20 cellular contexts compared by ENCODE assay signal in genomic region chr5:28403846-28404245, GRCh38.
DNase-seq lines count a peak whose midpoint lies in the region; ATAC-seq, FAIRE-seq and TF ChIP-seq lines count a peak whose summit lies in the region.
"Had no signal": no experiment of that assay in that cellular context is flagged by ENCODE, and none has a peak within 500 bp of the region (broad histone marks: within the 10 kb centered on the region; RNA-seq: fewer than 3 reads in every experiment).

No MANE protein-coding gene starts in this region.

- no peak for FAIRE-seq in astrocyte (lab: Jason Lieb, UNC)
- FAIRE-seq: colon had no signal

- 92% methylated on average over 5 of the region's 5 CpGs for WGBS in mammary epithelial cell (ENCODE audit: low coverage, missing lambda C conversion rate)
- 40 to 44% methylated on average over 5 of the region's 5 CpGs for WGBS in GM23248 (ENCODE audit: low coverage in 1 of 2, low lambda C conversion rate in 2 of 2, missing lambda C conversion rate in 2 of 2), 2 experiments

- H3K27ac ChIP-seq in mammary epithelial cell (ENCODE audit: insufficient read depth, low read depth, low read length): no peak overlapping the region
- H3K27ac ChIP-seq in astrocyte (ENCODE audit: low read depth, low read length): peak overlapping the region; percentile 55
- no peak overlapping the region for H3K27ac ChIP-seq in GM23248
- H3K27ac ChIP-seq: thyroid gland, VCaP had no signal

- H3K36me3 Mint-ChIP-seq in MCF 10A (ENCODE audit: insufficient read depth, unreplicated experiment) (no peaks in the 10 kb centered on the region), astrocyte (ENCODE audit: low read depth, unreplicated experiment) (no peaks in the 10 kb centered on the region), T-cell (no peaks in the 10 kb centered on the region)
- H3K36me3 Mint-ChIP-seq in activated CD8-positive, alpha-beta T cell treated with anti-CD3 and anti-CD28 coated beads, Interleukin-2, amount 10 ng/mL, durations not matched to agents 7 days and 5 days (ENCODE audit: low read depth): no peaks in the 10 kb centered on the region
- H3K36me3 Mint-ChIP-seq: activated naive CD4-positive, alpha-beta T cell treated with anti-CD3 and anti-CD28 coated beads, Interleukin-2, amount 10 ng/mL, durations not matched to agents 7 days and 5 days; CD14-positive monocyte; stimulated activated naive B cell treated with anti-CD40 and anti-IgM and Interleukin-4, amounts not matched to agents 10 μg/mL and 1 μg/mL and 100 μg/mL, for 72 hours had no signal

- H4K20me1 ChIP-seq in mammary epithelial cell (ENCODE audit: insufficient read depth, low read length): no peaks in the 10 kb centered on the region
- no peaks in the 10 kb centered on the region for H4K20me1 ChIP-seq in astrocyte (ENCODE audit: insufficient read depth, low read length)
- H4K20me1 ChIP-seq in GM23248 (ENCODE audit: insufficient read depth): no peaks in the 10 kb centered on the region

- BruUV-seq in mammary epithelial cell (replicated peaks; lab: Mats Ljungman, UMichigan) (no TSS peak), MCF 10A (replicated peaks; lab: Mats Ljungman, UMichigan) (no TSS peak)

- no peak for ATAC-seq in activated CD8-positive, alpha-beta T cell treated with anti-CD3 and anti-CD28 coated beads, Interleukin-2, amount 10 ng/mL, durations not matched to agents 7 days and 5 days
- ATAC-seq in T-cell (replicated peaks in 1 of 4): no peak
- ATAC-seq in GM21528 (IDR thresholded peaks at IDR 0.05; ENCODE audit: low FRiP score, unreplicated experiment): no peak
- ATAC-seq: stimulated activated naive B cell treated with anti-CD40 and anti-IgM and Interleukin-4, amounts not matched to agents 10 μg/mL and 1 μg/mL and 100 μg/mL, for 72 hours had no signal

- no peak overlapping the region for H3K27ac Mint-ChIP-seq in MCF 10A (ENCODE audit: low read depth, unreplicated experiment)
- no peak overlapping the region for H3K27ac Mint-ChIP-seq in astrocyte (ENCODE audit: unreplicated experiment)
- no peak overlapping the region for H3K27ac Mint-ChIP-seq in activated CD8-positive, alpha-beta T cell treated with anti-CD3 and anti-CD28 coated beads, Interleukin-2, amount 10 ng/mL, durations not matched to agents 7 days and 5 days
- no peak overlapping the region for H3K27ac Mint-ChIP-seq in T-cell
- H3K27ac Mint-ChIP-seq: activated naive CD4-positive, alpha-beta T cell treated with anti-CD3 and anti-CD28 coated beads, Interleukin-2, amount 10 ng/mL, durations not matched to agents 7 days and 5 days; activated T-cell treated with anti-CD3 and anti-CD28 coated beads, Interleukin-2, amount 50 U/mL, for 24 hours; CD14-positive monocyte; stimulated activated naive B cell treated with anti-CD40 and anti-IgM and Interleukin-4, amounts not matched to agents 10 μg/mL and 1 μg/mL and 100 μg/mL, for 72 hours had no signal

- no peaks in the 10 kb centered on the region for H3K27me3 Mint-ChIP-seq in MCF 10A (ENCODE audit: insufficient read depth, unreplicated experiment)
- H3K27me3 Mint-ChIP-seq in astrocyte (ENCODE audit: low read depth, unreplicated experiment): no peaks in the 10 kb centered on the region
- no peaks in the 10 kb centered on the region for H3K27me3 Mint-ChIP-seq in activated CD8-positive, alpha-beta T cell treated with anti-CD3 and anti-CD28 coated beads, Interleukin-2, amount 10 ng/mL, durations not matched to agents 7 days and 5 days (ENCODE audit: low read depth)
- no peaks in the 10 kb centered on the region for H3K27me3 Mint-ChIP-seq in T-cell
- H3K27me3 Mint-ChIP-seq: activated naive CD4-positive, alpha-beta T cell treated with anti-CD3 and anti-CD28 coated beads, Interleukin-2, amount 10 ng/mL, durations not matched to agents 7 days and 5 days; activated T-cell treated with anti-CD3 and anti-CD28 coated beads, Interleukin-2, amount 50 U/mL, for 24 hours; stimulated activated naive B cell treated with anti-CD40 and anti-IgM and Interleukin-4, amounts not matched to agents 10 μg/mL and 1 μg/mL and 100 μg/mL, for 72 hours had no signal

- H3K9ac ChIP-seq in mammary epithelial cell (ENCODE audit: insufficient read depth, low read length) (no peak overlapping the region), astrocyte (ENCODE audit: low read length) (no peak overlapping the region), GM23248 (no peak overlapping the region)

- CTCF ChIA-PET in mammary epithelial cell (lab: Charles Lee; ENCODE audit: low non-redundant PET): no interaction called here
- CTCF ChIA-PET in MCF 10A (lab: Yijun Ruan, JAX): no interaction called here
- CTCF ChIA-PET in activated CD8-positive, alpha-beta T cell treated with anti-CD3 and anti-CD28 coated beads, Interleukin-2, amount 10 ng/mL, durations not matched to agents 7 days and 5 days (lab: Charles Lee): no interaction called here
- CTCF ChIA-PET in T-cell (lab: Charles Lee): no interaction called here

- in situ Hi-C loops in mammary epithelial cell (cut with MboI; ENCODE audit: low sequenced_read_pairs in 2 of 2): no loop called here
- in situ Hi-C loops in GM23248 (cut with MboI): no loop called here

- POLR2A ChIA-PET in MCF 10A (lab: Yijun Ruan, JAX) (no interaction called here), T-cell (lab: Charles Lee) (no interaction called here)
- POLR2A ChIA-PET in activated CD8-positive, alpha-beta T cell treated with anti-CD3 and anti-CD28 coated beads, Interleukin-2, amount 10 ng/mL, durations not matched to agents 7 days and 5 days (lab: Charles Lee): no interaction called here

- H3K36me3 ChIP-seq in mammary epithelial cell (ENCODE audit: insufficient read depth, low read length) (no peaks in the 10 kb centered on the region), astrocyte (ENCODE audit: insufficient read depth, low read length) (no peaks in the 10 kb centered on the region), GM23248 (ENCODE audit: low read depth) (no peaks in the 10 kb centered on the region)
- H3K36me3 ChIP-seq: thyroid gland had no signal

- no peaks in the 10 kb centered on the region for H3F3A ChIP-seq in GM23248 (ENCODE audit: insufficient read depth)

- H2AFZ ChIP-seq in mammary epithelial cell (ENCODE audit: low read depth, low read length) (no peak overlapping the region), astrocyte (ENCODE audit: low read depth, low read length) (peak overlapping the region; percentile 65), GM23248 (no peak overlapping the region)

- H3K9me3 ChIP-seq in mammary epithelial cell (replicated peaks; ENCODE audit: insufficient read depth, low read length) (no peaks in the 10 kb centered on the region), astrocyte (ENCODE audit: insufficient read depth, low read depth, low read length) (no peaks in the 10 kb centered on the region), GM23248 (ENCODE audit: low read depth) (no peaks in the 10 kb centered on the region)
- H3K9me3 ChIP-seq: thyroid gland had no signal

- no peak for TF ChIP-seq CTCF in mammary epithelial cell (conservative IDR thresholded peaks at IDR 0.05 in 1 of 2, IDR thresholded peaks at IDR 0.05 in 1 of 2; ENCODE audit: extremely low read depth in 1 of 2, insufficient read depth in 1 of 2, low read depth in 1 of 2, low read length in 2 of 2)
- TF ChIP-seq CTCF in MCF 10A (IDR thresholded peaks at IDR 0.05; ENCODE audit: unreplicated experiment): no peak
- TF ChIP-seq CTCF in astrocyte (IDR thresholded peaks at IDR 0.05; ENCODE audit: insufficient read depth, low read depth, low read length): no peak

- no peaks in the 10 kb centered on the region for H3K9me2 ChIP-seq in GM23248 (ENCODE audit: insufficient read depth)

- H3K79me2 ChIP-seq in mammary epithelial cell (ENCODE audit: insufficient read depth, low read length) (no peaks in the 10 kb centered on the region), astrocyte (ENCODE audit: insufficient read depth, low read length) (no peaks in the 10 kb centered on the region), GM23248 (ENCODE audit: insufficient read depth) (no peaks in the 10 kb centered on the region)

- H3K27me3 ChIP-seq in mammary epithelial cell (ENCODE audit: insufficient read depth, low read length) (no peaks in the 10 kb centered on the region), astrocyte (ENCODE audit: insufficient read depth, low read length) (no peaks in the 10 kb centered on the region), GM23248 (replicated peaks; ENCODE audit: insufficient read depth) (no peaks in the 10 kb centered on the region)
- H3K27me3 ChIP-seq: thyroid gland had no signal

- H3K4me3 Mint-ChIP-seq in MCF 10A (ENCODE audit: unreplicated experiment): no peak overlapping the region
- H3K4me3 Mint-ChIP-seq in astrocyte (ENCODE audit: unreplicated experiment): no peak overlapping the region
- H3K4me3 Mint-ChIP-seq in activated CD8-positive, alpha-beta T cell treated with anti-CD3 and anti-CD28 coated beads, Interleukin-2, amount 10 ng/mL, durations not matched to agents 7 days and 5 days: no peak overlapping the region
- H3K4me3 Mint-ChIP-seq in T-cell: no peak overlapping the region
- H3K4me3 Mint-ChIP-seq: activated naive CD4-positive, alpha-beta T cell treated with anti-CD3 and anti-CD28 coated beads, Interleukin-2, amount 10 ng/mL, durations not matched to agents 7 days and 5 days; activated T-cell treated with anti-CD3 and anti-CD28 coated beads, Interleukin-2, amount 50 U/mL, for 24 hours; CD14-positive monocyte; stimulated activated naive B cell treated with anti-CD40 and anti-IgM and Interleukin-4, amounts not matched to agents 10 μg/mL and 1 μg/mL and 100 μg/mL, for 72 hours had no signal

- intact Hi-C loops in mammary epithelial cell (cut with micrococcal nuclease): no loop called here
- intact Hi-C loops in MCF 10A (cut with micrococcal nuclease): no loop called here

- H3K4me1 Mint-ChIP-seq in MCF 10A (ENCODE audit: insufficient read depth, unreplicated experiment) (peaks cover 12% of the 10 kb centered on the region), astrocyte (ENCODE audit: low read depth, unreplicated experiment) (peaks cover 42% of the 10 kb centered on the region), T-cell (no peaks in the 10 kb centered on the region)
- H3K4me1 Mint-ChIP-seq in activated CD8-positive, alpha-beta T cell treated with anti-CD3 and anti-CD28 coated beads, Interleukin-2, amount 10 ng/mL, durations not matched to agents 7 days and 5 days (ENCODE audit: low read depth): no peaks in the 10 kb centered on the region
- H3K4me1 Mint-ChIP-seq: activated naive CD4-positive, alpha-beta T cell treated with anti-CD3 and anti-CD28 coated beads, Interleukin-2, amount 10 ng/mL, durations not matched to agents 7 days and 5 days; CD14-positive monocyte; stimulated activated naive B cell treated with anti-CD40 and anti-IgM and Interleukin-4, amounts not matched to agents 10 μg/mL and 1 μg/mL and 100 μg/mL, for 72 hours had no signal

- H3K4me3 ChIP-seq in mammary epithelial cell (replicated peaks in 1 of 3; ENCODE audit: insufficient read depth in 1 of 3, low read depth in 2 of 3, low read length in 3 of 3): no peak overlapping the region
- H3K4me3 ChIP-seq in astrocyte (ENCODE audit: insufficient read depth, low read depth, low read length): no peak overlapping the region
- no peak overlapping the region for H3K4me3 ChIP-seq in GM23248
- H3K4me3 ChIP-seq: thyroid gland had no signal

- no peak overlapping the region for H3K4me2 ChIP-seq in mammary epithelial cell (ENCODE audit: insufficient read depth, low read depth, low read length)
- peak overlapping the region; percentile 21 for H3K4me2 ChIP-seq in astrocyte (ENCODE audit: low read length)
- no peak overlapping the region for H3K4me2 ChIP-seq in GM23248 (ENCODE audit: unreplicated experiment)

- H3K9me3 Mint-ChIP-seq in MCF 10A (ENCODE audit: unreplicated experiment) (no peaks in the 10 kb centered on the region), astrocyte (ENCODE audit: unreplicated experiment) (no peaks in the 10 kb centered on the region), T-cell (peaks cover 16 to 31% (median 28%) of the 10 kb centered on the region in 3 donors)
- peaks cover 32% of the 10 kb centered on the region for H3K9me3 Mint-ChIP-seq in activated CD8-positive, alpha-beta T cell treated with anti-CD3 and anti-CD28 coated beads, Interleukin-2, amount 10 ng/mL, durations not matched to agents 7 days and 5 days (ENCODE audit: insufficient read depth)

- H3K4me1 ChIP-seq in mammary epithelial cell (ENCODE audit: insufficient read depth, low read length): peaks cover 14% of the 10 kb centered on the region
- peaks cover 23% of the 10 kb centered on the region for H3K4me1 ChIP-seq in astrocyte (ENCODE audit: insufficient read depth, low read length)
- no peaks in the 10 kb centered on the region for H3K4me1 ChIP-seq in GM23248 (ENCODE audit: insufficient read depth)
- H3K4me1 ChIP-seq: thyroid gland had no signal

- peak; percentile 57 for DNase-seq in mammary epithelial cell
- DNase-seq in MCF 10A (ENCODE audit: unreplicated experiment): no peak
- DNase-seq in astrocyte (ENCODE audit: low read depth): peak; percentile 63
- peak; percentile 73 for DNase-seq in kidney tubule cell (ENCODE audit: low spot score)
- no peak for DNase-seq in activated CD8-positive, alpha-beta T cell treated with anti-CD3 and anti-CD28 coated beads, Interleukin-2, amount 10 ng/mL, durations not matched to agents 7 days and 5 days
- DNase-seq in T-cell: no peak
- DNase-seq in GM23248: no peak
- DNase-seq: ACHN; activated CD4-positive, alpha-beta T cell treated with anti-CD3 and anti-CD28 coated beads, Interleukin-2, amount 50 U/mL, for 48 hours; activated naive CD4-positive, alpha-beta T cell treated with anti-CD3 and anti-CD28 coated beads, Interleukin-2, amount 10 ng/mL, durations not matched to agents 7 days and 5 days; activated T-cell treated with anti-CD3 and anti-CD28 coated beads, Interleukin-2, amount 50 U/mL, for 24 hours; DND-41; NCI-H1092; NCI-H446; stimulated activated naive B cell treated with anti-CD40 and anti-IgM and Interleukin-4, amounts not matched to agents 10 μg/mL and 1 μg/mL and 100 μg/mL, for 72 hours; thyroid gland had no signal

- dilution Hi-C loops in mammary epithelial cell (cut with HindIII; ENCODE audit: low sequenced_read_pairs): no loop called here

Comparison
In these comparisons a context has a peak if more than half of its experiments do, and no peak if none do; other contexts are left out.
1. DNase-seq: peak in mammary epithelial cell (single experiment), astrocyte (single experiment) and kidney tubule cell (single experiment); none in MCF 10A (single experiment), activated CD8-positive, alpha-beta T cell treated with anti-CD3 and anti-CD28 coated beads, Interleukin-2, amount 10 ng/mL, durations not matched to agents 7 days and 5 days (single experiment), T-cell (0 of 34) and GM23248 (single experiment).